In genomic region chr6:56655250-56655649, GRCh38 we compare ENCODE assay signal across 18 cellular contexts.
"Had no signal": no experiment of that assay in that cellular context is flagged by ENCODE, and none has a peak within 500 bp of the region (broad histone marks: within the 10 kb centered on the region; RNA-seq: fewer than 3 reads in every experiment).

No MANE protein-coding gene starts in this region.

- H3K9me3 ChIP-seq: sigmoid colon had no signal

- H3K79me2 ChIP-seq: parathyroid adenoma had no signal

- H3K27me3 ChIP-seq: sigmoid colon had no signal

- ATAC-seq: activated CD8-positive, alpha-beta memory T cell treated with anti-CD3 and anti-CD28 coated beads, Interleukin-2, amount 10 ng/mL, durations not matched to agents 7 days and 5 days; naive thymus-derived CD8-positive, alpha-beta T cell; stimulated activated effector memory CD8-positive, alpha-beta T cell treated with anti-CD3 and anti-CD28 coated beads, Interleukin-12 subunit alpha, Interleukin-12 subunit beta, amount 100 ng/mL, for 72 hours; T-cell had no signal

- H3K4me1 ChIP-seq: parathyroid adenoma had no signal

- H3K27ac Mint-ChIP-seq: activated B cell treated with CpG ODN at 0.5 μM for 24 hours; activated CD4-positive, alpha-beta memory T cell treated with anti-CD3 and anti-CD28 coated beads, Interleukin-2, amount 10 ng/mL, durations not matched to agents 7 days and 5 days; activated CD8-positive, alpha-beta memory T cell treated with anti-CD3 and anti-CD28 coated beads, Interleukin-2, amount 10 ng/mL, durations not matched to agents 7 days and 5 days; activated naive CD8-positive, alpha-beta T cell; immature natural killer cell; naive thymus-derived CD8-positive, alpha-beta T cell; stimulated activated effector memory CD8-positive, alpha-beta T cell treated with anti-CD3 and anti-CD28 coated beads, Interleukin-12 subunit alpha, Interleukin-12 subunit beta, amount 100 ng/mL, for 72 hours; T-cell had no signal

- H3K27me3 Mint-ChIP-seq: T-cell had no signal

- H3K4me3 ChIP-seq: coronary artery, sigmoid colon had no signal

- H3K4me3 Mint-ChIP-seq: activated B cell treated with CpG ODN at 0.5 μM for 24 hours; activated CD4-positive, alpha-beta memory T cell treated with anti-CD3 and anti-CD28 coated beads, Interleukin-2, amount 10 ng/mL, durations not matched to agents 7 days and 5 days; activated CD8-positive, alpha-beta memory T cell treated with anti-CD3 and anti-CD28 coated beads, Interleukin-2, amount 10 ng/mL, durations not matched to agents 7 days and 5 days; activated naive CD8-positive, alpha-beta T cell; immature natural killer cell; naive thymus-derived CD8-positive, alpha-beta T cell; stimulated activated effector memory CD8-positive, alpha-beta T cell treated with anti-CD3 and anti-CD28 coated beads, Interleukin-12 subunit alpha, Interleukin-12 subunit beta, amount 100 ng/mL, for 72 hours; T-cell had no signal

- H3K36me3 Mint-ChIP-seq: activated CD8-positive, alpha-beta memory T cell treated with anti-CD3 and anti-CD28 coated beads, Interleukin-2, amount 10 ng/mL, durations not matched to agents 7 days and 5 days; activated naive CD8-positive, alpha-beta T cell; immature natural killer cell; naive thymus-derived CD8-positive, alpha-beta T cell; stimulated activated effector memory CD8-positive, alpha-beta T cell treated with anti-CD3 and anti-CD28 coated beads, Interleukin-12 subunit alpha, Interleukin-12 subunit beta, amount 100 ng/mL, for 72 hours; T-cell had no signal

- H2AFZ ChIP-seq: parathyroid adenoma had no signal

- DNase-seq: activated B cell treated with CpG ODN at 0.5 μM for 24 hours; activated CD4-positive, alpha-beta memory T cell treated with anti-CD3 and anti-CD28 coated beads, Interleukin-2, amount 10 ng/mL, durations not matched to agents 7 days and 5 days; activated CD4-positive, alpha-beta T cell treated with anti-CD3 and anti-CD28 coated beads for 48 hours; activated CD8-positive, alpha-beta memory T cell treated with anti-CD3 and anti-CD28 coated beads, Interleukin-2, amount 10 ng/mL, durations not matched to agents 7 days and 5 days; amniotic stem cell; central memory CD4-positive, alpha-beta T cell; effector CD4-positive, alpha-beta T cell; immature natural killer cell; kidney glomerular epithelial cell; mesendoderm; naive thymus-derived CD8-positive, alpha-beta T cell; sigmoid colon; stimulated activated CD4-positive, alpha-beta T cell treated with anti-CD3 and anti-CD28 coated beads, Interleukin-4, amount 100 ng/mL, for 24 hours; T-cell had no signal

- H3K27ac ChIP-seq: coronary artery, parathyroid adenoma had no signal

- H3K4me1 Mint-ChIP-seq: activated B cell treated with CpG ODN at 0.5 μM for 24 hours; immature natural killer cell; stimulated activated effector memory CD8-positive, alpha-beta T cell treated with anti-CD3 and anti-CD28 coated beads, Interleukin-12 subunit alpha, Interleukin-12 subunit beta, amount 100 ng/mL, for 72 hours had no signal

- H3K9me3 Mint-ChIP-seq: activated B cell treated with CpG ODN at 0.5 μM for 24 hours; activated CD4-positive, alpha-beta memory T cell treated with anti-CD3 and anti-CD28 coated beads, Interleukin-2, amount 10 ng/mL, durations not matched to agents 7 days and 5 days; naive thymus-derived CD8-positive, alpha-beta T cell; stimulated activated effector memory CD8-positive, alpha-beta T cell treated with anti-CD3 and anti-CD28 coated beads, Interleukin-12 subunit alpha, Interleukin-12 subunit beta, amount 100 ng/mL, for 72 hours; T-cell had no signal
